Comparison of ENCODE assay signal across 2 cellular contexts in genomic region chr19:2582984-2583956, GRCh38.
TF ChIP-seq lines count a peak whose summit lies in the region.

No MANE protein-coding gene starts in this region.

TF ChIP-seq in GM12878, 131 proteins besides CTCF, POLR2A, EP300 and RAD21 (continued from another document):
- TF ChIP-seq SKIL (IDR thresholded peaks at IDR 0.05; ENCODE audit: low read depth, poor library complexity, severe bottlenecking) (peak; percentile 46), PML (IDR thresholded peaks at IDR 0.05; ENCODE audit: low read length) (no peak)

TF ChIP-seq in liver, 16 proteins besides CTCF, POLR2A, EP300 and RAD21 (continued from another document):
- no peak for TF ChIP-seq FOXA2 (IDR thresholded peaks at IDR 0.05)
- TF ChIP-seq FOXA1 (IDR thresholded peaks at IDR 0.05) = no peak
- TF ChIP-seq MAX (IDR thresholded peaks at IDR 0.05) = no peak
TF ChIP-seq in liver: peak in this region for 0.
